Comparison of ENCODE assay signal across 24 cellular contexts in genomic region chr1:231522038-231522437, GRCh38.
"Had no signal": no experiment of that assay in that cellular context is flagged by ENCODE, and none has a peak within 500 bp of the region (broad histone marks: within the 10 kb centered on the region; RNA-seq: fewer than 3 reads in every experiment).

No MANE protein-coding gene starts in this region.

- H3K9me3 ChIP-seq: esophagus muscularis mucosa, heart right ventricle, left lung, lower lobe of right lung, mucosa of descending colon had no signal

- H3K4me3 ChIP-seq: coronary artery, dorsolateral prefrontal cortex, esophagus muscularis mucosa, heart right ventricle, left lung, lower lobe of right lung, mucosa of descending colon had no signal

- H3K36me3 ChIP-seq: esophagus muscularis mucosa, heart right ventricle, left lung, lower lobe of right lung had no signal

- H3K27me3 ChIP-seq: dorsolateral prefrontal cortex, esophagus muscularis mucosa, foreskin keratinocyte, heart right ventricle, left lung had no signal

- FAIRE-seq: colon, endothelial cell of umbilical vein, frontal cortex, kidney had no signal

- DNase-seq: dermis blood vessel endothelial cell; dorsolateral prefrontal cortex; effector CD4-positive, alpha-beta T cell; effector memory CD4-positive, alpha-beta T cell; foreskin keratinocyte; glutamatergic neuron; head of caudate nucleus; heart right ventricle; hypothalamus; immature natural killer cell; islet precursor cell; kidney; kidney glomerular epithelial cell; left lung; left ventricle myocardium superior; lower lobe of right lung; mesenchymal stem cell; mucosa of descending colon; naive B cell had no signal

- H3K4me1 ChIP-seq: esophagus muscularis mucosa, foreskin keratinocyte, lower lobe of right lung had no signal

- H3K27ac ChIP-seq: coronary artery, dorsolateral prefrontal cortex, esophagus muscularis mucosa, foreskin keratinocyte, heart right ventricle, left lung, lower lobe of right lung had no signal

- ATAC-seq: foreskin keratinocyte, heart right ventricle, left lung, left ventricle myocardium superior, lower lobe of right lung, mucosa of descending colon had no signal
